13 cellular contexts compared by ENCODE assay signal in genomic region chr10:59363446-59363958, GRCh38. TPM values are rescaled to one million over a fixed set of nuclear protein-coding genes. Genes with fewer than 3 reads are reported as not detected.
A peak's percentile ranks its signal among the peaks of the same experiment; 100 is the strongest.
DNase-seq lines count a peak whose midpoint lies in the region; ATAC-seq and TF ChIP-seq lines count a peak whose summit lies in the region.
"Had no signal": no experiment of that assay in that cellular context is flagged by ENCODE, and none has a peak within 500 bp of the region (broad histone marks: within the 10 kb centered on the region; RNA-seq: fewer than 3 reads in every experiment).

No MANE protein-coding gene starts in this region.

- TF ChIP-seq EP300 in suprapubic skin (IDR thresholded peaks at IDR 0.05), result no peak

- WGBS in HUES64, result 76% methylated on average over 3 of the region's 3 CpGs
- WGBS in suprapubic skin, result 79% methylated on average over 3 of the region's 3 CpGs

- H3K27me3 ChIP-seq in HUES64 (ENCODE audit: insufficient read depth, low read length) (peaks cover 52% of the 10 kb centered on the region), suprapubic skin (no peaks in the 10 kb centered on the region)

- no peak for DNase-seq in coronary artery (ENCODE audit: low spot score)
- no peak for DNase-seq in neural crest cell (ENCODE audit: low read depth, low spot score)
- no peak for DNase-seq in suprapubic skin (ENCODE audit: low spot score in 2 of 2)
- DNase-seq in 8988T, result no peak
- no peak for DNase-seq in medulla oblongata (ENCODE audit: extremely low spot score)
- DNase-seq: activated CD4-positive, alpha-beta T cell treated with anti-CD3 and anti-CD28 coated beads, Interleukin-2, amount 10 ng/mL, durations not matched to agents 7 days and 5 days; naive thymus-derived CD8-positive, alpha-beta T cell; NCI-H524 treated with DMSO at 0.1 percent for 48 hours had no signal

- peaks cover 18% of the 10 kb centered on the region for H3K27me3 Mint-ChIP-seq in neural crest cell (ENCODE audit: low read depth)

- no peak for TF ChIP-seq CTCF in coronary artery (IDR thresholded peaks at IDR 0.05)
- TF ChIP-seq CTCF in neural crest cell (conservative IDR thresholded peaks at IDR 0.05), result no peak
- TF ChIP-seq CTCF in suprapubic skin (IDR thresholded peaks at IDR 0.05), result no peak

- no peak for TF ChIP-seq POLR2A in suprapubic skin (IDR thresholded peaks at IDR 0.05)

- H3K27ac Mint-ChIP-seq in neural crest cell (ENCODE audit: unreplicated experiment), result no peak overlapping the region
- H3K27ac Mint-ChIP-seq: activated CD4-positive, alpha-beta T cell treated with anti-CD3 and anti-CD28 coated beads, Interleukin-2, amount 10 ng/mL, durations not matched to agents 7 days and 5 days; activated T-cell treated with anti-CD3 and anti-CD28 coated beads, Interleukin-2, amount 50 U/mL, for 72 hours; naive thymus-derived CD8-positive, alpha-beta T cell; T-helper 2 cell treated with Interferon-gamma antibody and Interleukin-4, amounts not matched to agents 5 μg/mL and 100 μg/mL, for 36 hours had no signal

- H3K36me3 ChIP-seq in HUES64 (ENCODE audit: insufficient read depth, low read length) (no peaks in the 10 kb centered on the region), suprapubic skin (no peaks in the 10 kb centered on the region)

- H3K9me3 Mint-ChIP-seq in neural crest cell, result no peaks in the 10 kb centered on the region
- H3K9me3 Mint-ChIP-seq: activated CD4-positive, alpha-beta T cell treated with anti-CD3 and anti-CD28 coated beads, Interleukin-2, amount 10 ng/mL, durations not matched to agents 7 days and 5 days; activated T-cell treated with anti-CD3 and anti-CD28 coated beads, Interleukin-2, amount 50 U/mL, for 72 hours; T-helper 2 cell treated with Interferon-gamma antibody and Interleukin-4, amounts not matched to agents 5 μg/mL and 100 μg/mL, for 36 hours had no signal

- H3K27ac ChIP-seq in HUES64 (ENCODE audit: low read depth, low read length) (no peak overlapping the region), coronary artery (peak overlapping the region; percentile 89), suprapubic skin (no peak overlapping the region)

- H3K36me3 Mint-ChIP-seq in neural crest cell (ENCODE audit: low read depth), result no peaks in the 10 kb centered on the region
- H3K36me3 Mint-ChIP-seq: naive thymus-derived CD8-positive, alpha-beta T cell had no signal

- H3K9me3 ChIP-seq in HUES64 (ENCODE audit: insufficient read depth, low read depth, low read length), result no peaks in the 10 kb centered on the region
- H3K9me3 ChIP-seq in suprapubic skin, result no peaks in the 10 kb centered on the region

- H3K4me3 Mint-ChIP-seq in neural crest cell, result peak overlapping the region; percentile 87
- H3K4me3 Mint-ChIP-seq: activated CD4-positive, alpha-beta T cell treated with anti-CD3 and anti-CD28 coated beads, Interleukin-2, amount 10 ng/mL, durations not matched to agents 7 days and 5 days had no signal

- H3K4me3 ChIP-seq in HUES64 (ENCODE audit: low read length), result peak overlapping the region; percentile 55
- peak overlapping the region; percentile 80 for H3K4me3 ChIP-seq in coronary artery
- peak overlapping the region; percentile 62 for H3K4me3 ChIP-seq in suprapubic skin
- H3K4me3 ChIP-seq: K562 had no signal

- no peak for ATAC-seq in HG02981 (IDR thresholded peaks at IDR 0.05; ENCODE audit: unreplicated experiment)
- ATAC-seq: K562 had no signal

- no peak overlapping the region for H3K9ac ChIP-seq in HUES64 (ENCODE audit: low read depth, low read length)

- H3K4me1 Mint-ChIP-seq in neural crest cell, result peaks cover 18% of the 10 kb centered on the region

- H3K4me1 ChIP-seq in HUES64 (ENCODE audit: insufficient read depth, low read length), result peaks cover 14% of the 10 kb centered on the region
- H3K4me1 ChIP-seq in suprapubic skin, result peaks cover 42% of the 10 kb centered on the region

RNA-seq across cellular contexts. Expression of gene FAM13C, which starts 1.2 kb away (rescaled TPM):
- 1.3 TPM for polyA plus RNA-seq in HUES64 (2013, experiment 1 of 2)
- 2.1 TPM for polyA plus RNA-seq in HUES64 (2013, experiment 2 of 2)
- total RNA-seq in neural crest cell, result 2.9 and 3.1 TPM in 2 replicates
- 10 to 100 TPM in 2 of 4 donors, 1 to 10 TPM in 2; 6.0 to 21.8 (median 10.5) TPM for total RNA-seq in suprapubic skin
- total RNA-seq: activated CD4-positive, alpha-beta T cell treated with anti-CD3 and anti-CD28 coated beads, Interleukin-2, amount 10 ng/mL, durations not matched to agents 7 days and 5 days; activated T-cell treated with anti-CD3 and anti-CD28 coated beads, Interleukin-2, amount 50 U/mL, for 72 hours; K562; naive thymus-derived CD8-positive, alpha-beta T cell had no signal
- polyA plus RNA-seq: K562; naive thymus-derived CD8-positive, alpha-beta T cell had no signal

Comparison
In these comparisons a context has a peak if more than half of its experiments do, and no peak if none do; other contexts are left out.
1. H3K27ac ChIP-seq: peak in coronary artery (2 of 2); none in HUES64 (single experiment) and suprapubic skin (single experiment).
2. Peak in every context shown above with its lines, with median percentiles within 50 percentile points of each other: H3K4me3 ChIP-seq.